ENCODE assay signal across 18 cellular contexts in genomic region chr4:183834252-183834651, GRCh38.
DNase-seq lines count a peak whose midpoint lies in the region; ATAC-seq, FAIRE-seq and TF ChIP-seq lines count a peak whose summit lies in the region.
"Had no signal": no experiment of that assay in that cellular context is flagged by ENCODE, and none has a peak within 500 bp of the region (broad histone marks: within the 10 kb centered on the region; RNA-seq: fewer than 3 reads in every experiment).

No MANE protein-coding gene starts in this region.

- peak overlapping the region; percentile 59 for H3K4me2 ChIP-seq in keratinocyte (ENCODE audit: control insufficient read depth, extremely low read depth, insufficient read depth, low read depth, low read length)
- H3K4me2 ChIP-seq: A549, GM23338 had no signal

- no peaks in the 10 kb centered on the region for H3K79me2 ChIP-seq in keratinocyte (ENCODE audit: control insufficient read depth, insufficient read depth, low read length)

- FAIRE-seq in keratinocyte (lab: Jason Lieb, UNC): peak; percentile 79
- FAIRE-seq: A549 had no signal

- no peaks in the 10 kb centered on the region for H3K36me3 Mint-ChIP-seq in CD14-positive monocyte

- H3K36me3 ChIP-seq in keratinocyte (ENCODE audit: control insufficient read depth in 2 of 2, extremely low read depth in 1 of 2, insufficient read depth in 2 of 2, low read length in 2 of 2): no peaks in the 10 kb centered on the region

- H3K9me3 ChIP-seq in keratinocyte (ENCODE audit: control insufficient read depth, low read depth, low read length): no peaks in the 10 kb centered on the region
- H3K9me3 ChIP-seq: A549 had no signal

- no peaks in the 10 kb centered on the region for H3K9me3 Mint-ChIP-seq in CD14-positive monocyte
- H3K9me3 Mint-ChIP-seq: GM23338 had no signal

- peaks cover 0 to 6% (median 0%) of the 10 kb centered on the region in 3 donors for H3K27me3 Mint-ChIP-seq in CD14-positive monocyte (ENCODE audit: low read depth in 3 of 3)

- no peak; the same call in 1 of the 2 replicates for TF ChIP-seq RAD21 in Ishikawa (IDR thresholded peaks at IDR 0.05; ENCODE audit: low read depth)

- H3K4me3 ChIP-seq in dorsolateral prefrontal cortex: no peak overlapping the region
- no peak overlapping the region for H3K4me3 ChIP-seq in keratinocyte (ENCODE audit: control insufficient read depth in 2 of 3, extremely low read depth in 1 of 3, insufficient read depth in 2 of 3, low read depth in 1 of 3, low read length in 3 of 3)
- H3K4me3 ChIP-seq: A549, GM23338 had no signal

- H3K27me3 ChIP-seq in dorsolateral prefrontal cortex (no peaks in the 10 kb centered on the region), keratinocyte (ENCODE audit: control insufficient read depth, extremely low read depth, insufficient read depth, low read length) (no peaks in the 10 kb centered on the region)

- peak overlapping the region; percentile 30 for H2AFZ ChIP-seq in keratinocyte (ENCODE audit: control insufficient read depth, low read length)
- H2AFZ ChIP-seq: GM23338 had no signal

- peaks cover 37% of the 10 kb centered on the region for H3K4me1 Mint-ChIP-seq in CD14-positive monocyte

- H3K9me1 ChIP-seq in keratinocyte (ENCODE audit: control insufficient read depth, extremely low read depth, insufficient read depth, low read length): no peaks in the 10 kb centered on the region

- no peak overlapping the region for H3K4me3 Mint-ChIP-seq in CD14-positive monocyte
- H3K4me3 Mint-ChIP-seq: GM23338 had no signal

- no peak for TF ChIP-seq EP300 in Ishikawa (IDR thresholded peaks at IDR 0.05; ENCODE audit: borderline replicate concordance)

- H3K27ac ChIP-seq in dorsolateral prefrontal cortex (no peak overlapping the region), keratinocyte (ENCODE audit: control insufficient read depth, insufficient read depth, low read length) (no peak overlapping the region)
- H3K27ac ChIP-seq: A549, C4-2B had no signal

- no peaks in the 10 kb centered on the region for H4K20me1 ChIP-seq in keratinocyte (ENCODE audit: control insufficient read depth, extremely low read depth, insufficient read depth, low read length)

- H3K4me1 ChIP-seq in keratinocyte (ENCODE audit: control insufficient read depth, extremely low read depth, insufficient read depth, low read length): peaks cover 31% of the 10 kb centered on the region
- H3K4me1 ChIP-seq: A549 had no signal

- intact Hi-C loops in dorsolateral prefrontal cortex (cut with DNase I) (no loop called here), CD14-positive monocyte (cut with micrococcal nuclease) (no loop called here)

- DNase-seq in dorsolateral prefrontal cortex: peak in 6 of 10 donors; percentile 53 to 75 (median 62)
- no peak for DNase-seq in keratinocyte (ENCODE audit: low read depth, low spot score)
- DNase-seq in putamen (ENCODE audit: low spot score): peak; percentile 58
- no peak for DNase-seq in CD14-positive monocyte (ENCODE audit: low spot score)
- DNase-seq in pons (ENCODE audit: low spot score): no peak
- DNase-seq in T1000 (lab: John Stamatoyannopoulos, UW): no peak
- DNase-seq: KBM-7, NCI-H1436, NCI-H2029 treated with DMSO at 0.1 percent for 48 hours, NCI-H2171 treated with DMSO at 0.1 percent for 48 hours, NCI-H510A, NCI-H774 had no signal

- no peak for ATAC-seq in GM21526 (IDR thresholded peaks at IDR 0.05; ENCODE audit: low FRiP score, unreplicated experiment)
- ATAC-seq: A549, GM23338, HCT116 had no signal

- peak overlapping the region in 1 of 7 donors; percentile 25 for H3K27ac Mint-ChIP-seq in CD14-positive monocyte
- H3K27ac Mint-ChIP-seq: GM23338 had no signal

- dilution Hi-C loops in keratinocyte (cut with MboI; ENCODE audit: extremely low pct_ligation_motif_present, low sequenced_read_pairs): no loop called here

- TF ChIP-seq CTCF in dorsolateral prefrontal cortex (IDR thresholded peaks at IDR 0.05 in 54 of 56, conservative IDR thresholded peaks at IDR 0.05 in 2 of 56; ENCODE audit: low read depth in 1 of 56, partially characterized antibody in 56 of 56) (no peak), keratinocyte (optimal IDR thresholded peaks at IDR 0.05 in 1 of 3, IDR thresholded peaks at IDR 0.05 in 1 of 3, conservative IDR thresholded peaks at IDR 0.05 in 1 of 3; ENCODE audit: extremely low read depth in 1 of 3, insufficient read depth in 2 of 3, low read length in 3 of 3) (no peak), CD14-positive monocyte (IDR thresholded peaks at IDR 0.05) (no peak)

- no peak overlapping the region for H3K9ac ChIP-seq in keratinocyte (ENCODE audit: control insufficient read depth, extremely low read depth, insufficient read depth, low read length)

TF ChIP-seq in Ishikawa, 13 proteins besides CTCF, POLR2A, EP300 and RAD21:
- TF ChIP-seq TCF12 (IDR thresholded peaks at IDR 0.05; ENCODE audit: low read depth) (no peak), MAX (IDR thresholded peaks at IDR 0.05) (0 out of 2 replicates have a peak, but pooled peaks have one; percentile 28), TEAD4 (IDR thresholded peaks at IDR 0.05) (peak; percentile 35; the same call in 1 of the 2 replicates), CREB1 (IDR thresholded peaks at IDR 0.05; ENCODE audit: low read depth) (no peak), NFIC (IDR thresholded peaks at IDR 0.05) (peak; percentile 34; the same call in 1 of the 2 replicates), TAF1 (IDR thresholded peaks at IDR 0.05; ENCODE audit: low read depth) (no peak), FOXM1 (IDR thresholded peaks at IDR 0.05; ENCODE audit: borderline replicate concordance, low read depth) (no peak)

Comparison
In these comparisons a context has a peak if more than half of its experiments do, and no peak if none do; other contexts are left out.
1. DNase-seq: peak in dorsolateral prefrontal cortex (6 of 10) and putamen (single experiment); none in keratinocyte (single experiment), CD14-positive monocyte (single experiment), pons (single experiment) and T1000 (single experiment).